ENCODE assay signal across 8 cellular contexts in genomic region chr2:207624170-207625013, GRCh38. TPM values are rescaled to one million over a fixed set of nuclear protein-coding genes. Genes with fewer than 3 reads are reported as not detected.
DNase-seq lines count a peak whose midpoint lies in the region; ATAC-seq and TF ChIP-seq lines count a peak whose summit lies in the region.

No MANE protein-coding gene starts in this region.

- peak overlapping the region; percentile 85 to 99 for H3K9ac ChIP-seq in duodenal mucosa (ENCODE audit: low read depth in 1 of 2, low read length in 2 of 2)

- peaks cover 11 to 18% of the 10 kb centered on the region in 2 donors for H3K4me1 ChIP-seq in duodenal mucosa (ENCODE audit: control insufficient read depth in 1 of 2, insufficient read depth in 2 of 2, low read length in 2 of 2)

- H3K27me3 ChIP-seq in duodenal mucosa (ENCODE audit: control insufficient read depth in 1 of 2, insufficient read depth in 2 of 2, low read length in 2 of 2): no peaks in the 10 kb centered on the region

- intact Hi-C loops in lower leg skin (cut with DNase I; ENCODE audit: low total_unique reads): no loop called here

- no peaks in the 10 kb centered on the region for H3K9me3 ChIP-seq in duodenal mucosa (ENCODE audit: control insufficient read depth in 1 of 2, low read length in 2 of 2)

- ATAC-seq in GM18867 (IDR thresholded peaks at IDR 0.05; ENCODE audit: unreplicated experiment) (peak; percentile 31), HG03066 (IDR thresholded peaks at IDR 0.05; ENCODE audit: low read depth, unreplicated experiment) (peak; percentile 37)

- peak overlapping the region; percentile 93 for H3K27ac ChIP-seq in duodenal mucosa (ENCODE audit: low read depth, low read length)

- H3K4me3 ChIP-seq in duodenal mucosa (ENCODE audit: low read depth in 1 of 2, low read length in 2 of 2): peak overlapping the region; percentile 95 to 97
- H3K4me3 ChIP-seq in lower leg skin (ENCODE audit: low read depth, poor library complexity, severe bottlenecking): peak overlapping the region; percentile 87

- TF ChIP-seq CTCF in lower leg skin (IDR thresholded peaks at IDR 0.05): no peak

- WGBS in lower leg skin, 2 donors: 0 to 1% methylated on average over 46 to 47 of the region's 47 CpGs

- peak in 1 of 2 donors; percentile 58 for TF ChIP-seq POLR2A in lower leg skin (IDR thresholded peaks at IDR 0.05)

- H3K36me3 ChIP-seq in duodenal mucosa (ENCODE audit: control insufficient read depth in 1 of 2, insufficient read depth in 2 of 2, low read length in 2 of 2): peaks cover 0 to 15% of the 10 kb centered on the region in 2 donors

- peak; percentile 57 for DNase-seq in AG08395 (ENCODE audit: low spot score)
- DNase-seq in NCI-H510A (lab: John Stamatoyannopoulos, UW): peak; percentile 49
- DNase-seq in activated CD4-positive, alpha-beta T cell treated with anti-CD3 and anti-CD28 coated beads, Interleukin-2, amount 50 U/mL, for 24 hours (ENCODE audit: low read depth in 1 of 2, low spot score in 1 of 2): peak; percentile 39 to 50
- peak; percentile 53 to 94 for DNase-seq in lower leg skin (ENCODE audit: low spot score in 2 of 2)
- DNase-seq in stimulated activated CD4-positive, alpha-beta T cell treated with anti-CD3 and anti-CD28 coated beads, Interleukin-4, amount 100 ng/mL, for 48 hours (ENCODE audit: low read depth in 2 of 2): peak; percentile 52 to 53

RNA-seq across cellular contexts. Expression of gene METTL21A, which starts 0.8 kb away (rescaled TPM):
- total RNA-seq in lower leg skin: 10 to 100 TPM in 2 of 4 donors, 1 to 10 TPM in 2; 4.5 to 18.4 (median 10.2) TPM

Comparison
In these comparisons a context has a peak if more than half of its experiments do, and no peak if none do; other contexts are left out.
1. Peak in every context shown above with its lines: DNase-seq, ATAC-seq, H3K4me3 ChIP-seq and H3K27ac ChIP-seq.